12 cellular contexts compared by ENCODE assay signal in genomic region chr1:207362962-207363858, GRCh38. TPM values are rescaled to one million over a fixed set of nuclear protein-coding genes. Genes with fewer than 3 reads are reported as not detected.
DNase-seq lines count a peak whose midpoint lies in the region; ATAC-seq, FAIRE-seq and TF ChIP-seq lines count a peak whose summit lies in the region.
"Had no signal": no experiment of that assay in that cellular context is flagged by ENCODE, and none has a peak within 500 bp of the region (broad histone marks: within the 10 kb centered on the region; RNA-seq: fewer than 3 reads in every experiment).

No MANE protein-coding gene starts in this region.

- no peaks in the 10 kb centered on the region for H3K9me3 ChIP-seq in astrocyte (ENCODE audit: insufficient read depth, low read depth, low read length)
- no peaks in the 10 kb centered on the region for H3K9me3 ChIP-seq in mucosa of descending colon
- H3K9me3 ChIP-seq: breast epithelium had no signal

- DNase-seq in Daoy (ENCODE audit: low read depth) (peak; percentile 30), HT1080 (ENCODE audit: low read depth) (peak; percentile 52), astrocyte (ENCODE audit: low read depth) (peak; percentile 68), mucosa of descending colon (no peak), dermis blood vessel endothelial cell (no peak), amniotic stem cell (lab: John Stamatoyannopoulos, UW) (no peak), Right ventricle myocardium superior (no peak)
- DNase-seq: NCI-H2029 treated with DMSO at 0.1 percent for 48 hours, substantia nigra had no signal

- no peak overlapping the region for H2AFZ ChIP-seq in astrocyte (ENCODE audit: low read depth, low read length)

- no peaks in the 10 kb centered on the region for H3K27me3 Mint-ChIP-seq in astrocyte (ENCODE audit: low read depth, unreplicated experiment)

- H3K9me3 Mint-ChIP-seq in astrocyte (ENCODE audit: unreplicated experiment), result no peaks in the 10 kb centered on the region

- no peak overlapping the region for H3K4me2 ChIP-seq in astrocyte (ENCODE audit: low read length)

- H3K9ac ChIP-seq in astrocyte (ENCODE audit: low read length), result no peak overlapping the region

- no peak overlapping the region for H3K27ac Mint-ChIP-seq in astrocyte (ENCODE audit: unreplicated experiment)

- no peaks in the 10 kb centered on the region for H4K20me1 ChIP-seq in astrocyte (ENCODE audit: insufficient read depth, low read length)

- no peak overlapping the region for H3K4me3 Mint-ChIP-seq in astrocyte (ENCODE audit: unreplicated experiment)

- H3K36me3 ChIP-seq in astrocyte (ENCODE audit: insufficient read depth, low read length) (no peaks in the 10 kb centered on the region), mucosa of descending colon (ENCODE audit: low read depth) (no peaks in the 10 kb centered on the region)
- H3K36me3 ChIP-seq: breast epithelium had no signal

- TF ChIP-seq CTCF in astrocyte (IDR thresholded peaks at IDR 0.05; ENCODE audit: insufficient read depth, low read depth, low read length), result no peak
- no peak for TF ChIP-seq CTCF in mucosa of descending colon (IDR thresholded peaks at IDR 0.05)

- no peaks in the 10 kb centered on the region for H3K27me3 ChIP-seq in astrocyte (ENCODE audit: insufficient read depth, low read length)
- H3K27me3 ChIP-seq: breast epithelium had no signal

- ATAC-seq in mucosa of descending colon, result peak; percentile 56
- no peak for ATAC-seq in HG02623 (IDR thresholded peaks at IDR 0.05; ENCODE audit: unreplicated experiment)
- ATAC-seq in Right ventricle myocardium superior (ENCODE audit: poor library complexity), result no peak

- H3K27ac ChIP-seq in astrocyte (ENCODE audit: low read depth, low read length), result no peak overlapping the region
- H3K27ac ChIP-seq: breast epithelium, RWPE1 had no signal

- H3K4me1 ChIP-seq in astrocyte (ENCODE audit: insufficient read depth, low read length) (peaks cover 16% of the 10 kb centered on the region), mucosa of descending colon (ENCODE audit: low read depth) (no peaks in the 10 kb centered on the region)
- H3K4me1 ChIP-seq: breast epithelium had no signal

- no peak for FAIRE-seq in astrocyte (lab: Jason Lieb, UNC)

- no peaks in the 10 kb centered on the region for H3K36me3 Mint-ChIP-seq in astrocyte (ENCODE audit: low read depth, unreplicated experiment)

- intact Hi-C loops in mucosa of descending colon (cut with DNase I, micrococcal nuclease), result no loop called here
- intact Hi-C loops in Right ventricle myocardium superior (cut with DNase I), result no loop called here

- H3K4me1 Mint-ChIP-seq in astrocyte (ENCODE audit: low read depth, unreplicated experiment), result no peaks in the 10 kb centered on the region

- H3K4me3 ChIP-seq in astrocyte (ENCODE audit: insufficient read depth, low read depth, low read length) (no peak overlapping the region), mucosa of descending colon (no peak overlapping the region)
- H3K4me3 ChIP-seq: breast epithelium had no signal

- H3K79me2 ChIP-seq in astrocyte (ENCODE audit: insufficient read depth, low read length), result no peaks in the 10 kb centered on the region

RNA-seq across cellular contexts. Expression of gene CD55, which starts 41.7 kb away (rescaled TPM):
- 37.7 and 37.9 TPM in 2 replicates for total RNA-seq in Daoy (2014; rRNA removed; shearing (Covaris generic))
- total RNA-seq in HT1080 (2014; rRNA removed; shearing (Covaris generic)), result 37.5 and 41.5 TPM in 2 replicates
- 79.3 and 85.5 TPM in 2 replicates for polyA plus RNA-seq in HT1080 (2015; cell fraction: cytosol; rRNA removed)
- polyA plus RNA-seq in HT1080 (2015; cell fraction: nucleus; rRNA removed), result 98.9 and 117 TPM in 2 replicates
- total RNA-seq in astrocyte (18.7 and 27.3 TPM in 2 replicates), mucosa of descending colon (10 to 100 TPM; 40.1 to 53.0 (median 50.8) TPM), dermis blood vessel endothelial cell (87.5 and 130 TPM in 2 replicates), Right ventricle myocardium superior (73.6 TPM)

Comparison
In these comparisons a context has a peak if more than half of its experiments do, and no peak if none do; other contexts are left out.
1. DNase-seq: peak in Daoy (single experiment), HT1080 (single experiment) and astrocyte (single experiment); none in mucosa of descending colon (0 of 3), dermis blood vessel endothelial cell (single experiment), amniotic stem cell (single experiment) and Right ventricle myocardium superior (single experiment).